25 cellular contexts compared by ENCODE assay signal in the genomic region with DNA sequence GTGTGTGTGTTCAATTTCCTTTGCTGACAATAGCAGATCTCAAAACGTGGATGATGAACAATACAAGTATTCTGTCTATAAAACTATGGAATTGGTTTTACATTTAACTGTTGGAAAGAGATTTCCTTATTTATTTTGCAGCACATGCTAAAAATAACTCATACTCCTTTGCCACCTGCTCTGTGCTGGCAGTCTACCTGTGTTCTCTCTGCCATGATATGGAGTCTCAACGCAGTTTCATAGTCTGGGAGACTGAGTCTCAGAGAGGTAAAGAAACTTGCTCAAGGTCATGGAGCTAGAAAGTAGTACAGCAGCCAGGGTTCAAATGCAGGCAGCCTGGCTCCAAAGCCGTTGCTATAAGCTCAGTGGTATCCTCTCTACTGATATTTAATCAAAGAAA.
"Had no signal": no experiment of that assay in that cellular context is flagged by ENCODE, and none has a peak within 500 bp of the region (broad histone marks: within the 10 kb centered on the region; RNA-seq: fewer than 3 reads in every experiment).

No MANE protein-coding gene starts in this region.

- H3K4me1 ChIP-seq: parathyroid adenoma, psoas muscle, right lobe of liver, sigmoid colon, suprapubic skin, testis, tibial artery, transverse colon, upper lobe of right lung, uterus had no signal

- H3K36me3 ChIP-seq: neutrophil, right lobe of liver, sigmoid colon, suprapubic skin, tibial artery, transverse colon, upper lobe of right lung, uterus had no signal

- ATAC-seq: naive thymus-derived CD8-positive, alpha-beta T cell; natural killer cell treated with Interleukin-12 subunit alpha and Interleukin-12 subunit beta and Interleukin-15 and Interleukin-18, amount 100 ng/mL, for 72 hours; psoas muscle; right cardiac atrium; right lobe of liver; stimulated activated memory B cell treated with anti-CD40 and anti-IgM and Interleukin-4, amounts not matched to agents 10 μg/mL and 1 μg/mL and 100 μg/mL, for 72 hours; stimulated activated naive CD8-positive, alpha-beta T cell treated with anti-CD3 and anti-CD28 coated beads, Interleukin-15, amount 100 ng/mL, for 72 hours; stimulated activated naive CD8-positive, alpha-beta T cell treated with anti-CD3 and anti-CD28 coated beads, Interleukin-15, Interleukin-2, amounts not matched to agents 100 U/mL and 50 U/mL, for 24 hours; upper lobe of right lung had no signal

- H3K27ac ChIP-seq: neutrophil, parathyroid adenoma, psoas muscle, right lobe of liver, sigmoid colon, suprapubic skin, testis, tibial artery, transverse colon, upper lobe of right lung, uterus had no signal

- H3K4me3 ChIP-seq: psoas muscle, right lobe of liver, sigmoid colon, suprapubic skin, testis, tibial artery, transverse colon, upper lobe of right lung, uterus had no signal

- H3K9me3 ChIP-seq: neutrophil, psoas muscle, right lobe of liver, sigmoid colon, suprapubic skin, testis, tibial artery, transverse colon, upper lobe of right lung, uterus had no signal

- DNase-seq: naive thymus-derived CD8-positive, alpha-beta T cell; nephron progenitor cell; posterior cingulate gyrus; psoas muscle; right cardiac atrium; right lobe of liver; sigmoid colon; small intestine; stimulated activated CD4-positive, alpha-beta T cell treated with anti-CD3 and anti-CD28 coated beads, Interleukin-1b, Interleukin-23, amount 100 ng/mL, for 48 hours; stimulated activated CD4-positive, alpha-beta T cell treated with anti-CD3 and anti-CD28 coated beads, Interleukin-4, amount 100 ng/mL, for 1 hour; stimulated activated CD4-positive, alpha-beta T cell treated with anti-CD3 and anti-CD28 coated beads, Interleukin-4, amount 100 ng/mL, for 4 hours; stimulated activated CD8-positive, alpha-beta memory T cell treated with anti-CD3 and anti-CD28 coated beads, Interleukin-4, amount 100 ng/mL, for 48 hours; stimulated activated naive CD4-positive, alpha-beta T cell; stimulated activated naive CD8-positive, alpha-beta T cell treated with anti-CD3 and anti-CD28 coated beads, Interleukin-15, amount 100 ng/mL, for 72 hours; stimulated activated naive CD8-positive, alpha-beta T cell treated with anti-CD3 and anti-CD28 coated beads, Interleukin-15, Interleukin-2, amounts not matched to agents 100 U/mL and 50 U/mL, for 24 hours; testis; tibial artery; transverse colon; upper lobe of right lung; uterus had no signal
